In genomic region chr18:22681912-22682311, GRCh38 we compare ENCODE assay signal across 22 cellular contexts.
A peak's percentile ranks its signal among the peaks of the same experiment; 100 is the strongest.
DNase-seq lines count a peak whose midpoint lies in the region; ATAC-seq, FAIRE-seq and TF ChIP-seq lines count a peak whose summit lies in the region.
"Had no signal": no experiment of that assay in that cellular context is flagged by ENCODE, and none has a peak within 500 bp of the region (broad histone marks: within the 10 kb centered on the region; RNA-seq: fewer than 3 reads in every experiment).

No MANE protein-coding gene starts in this region.

- H3K14ac ChIP-seq in IMR-90 (replicated peaks; ENCODE audit: low read depth, low read length): no peak overlapping the region

- peak overlapping the region; percentile 27; the same call in 1 of the 2 replicates for H2AK5ac ChIP-seq in IMR-90 (ENCODE audit: low read depth, low read length)

- ATAC-seq in IMR-90 (ENCODE audit: low read depth) (0 out of 2 replicates have a peak, but pooled peaks have one; percentile 15), left lung (peak; percentile 51), HG02642 (IDR thresholded peaks at IDR 0.05; ENCODE audit: poor library complexity, unreplicated experiment) (no peak)
- ATAC-seq: GM12878, K562, PC-3 had no signal

- H2AK9ac ChIP-seq in IMR-90 (replicated peaks; ENCODE audit: low read depth, low read length, poor library complexity): no peak overlapping the region

- no peaks in the 10 kb centered on the region for H4K20me1 ChIP-seq in IMR-90 (ENCODE audit: insufficient read depth, low read length)

- dilution Hi-C loops in IMR-90 (cut with HindIII; ENCODE audit: low sequenced_read_pairs, unreplicated experiment): no loop called here

- H3K9me1 ChIP-seq in IMR-90 (ENCODE audit: insufficient read depth, low read length): peaks cover 6% of the 10 kb centered on the region

- POLR2A ChIA-PET in IMR-90 (lab: Charles Lee; ENCODE audit: unreplicated experiment): no interaction called here

- no TSS peak for BruUV-seq in IMR-90 (replicated peaks; lab: Mats Ljungman, UMichigan)

- peak overlapping the region; percentile 51; the same call in 1 of the 2 replicates for H4K91ac ChIP-seq in IMR-90 (ENCODE audit: insufficient read depth, low read depth, low read length)

- H3K4ac ChIP-seq in IMR-90 (ENCODE audit: low read depth, low read length): peak overlapping the region; percentile 52

- WGBS in IMR-90 (ENCODE audit: extremely low coverage in 2 of 2, insufficient read length in 1 of 2), 2 experiments: no CpG with 5 or more reads among the region's 2 CpGs
- 13 to 14% methylated on average over 2 of the region's 2 CpGs for WGBS in thyroid gland, 2 donors

- no peak overlapping the region for H3K27ac ChIP-seq in IMR-90 (ENCODE audit: insufficient read depth, low read length)
- H3K27ac ChIP-seq in colonic mucosa: peak overlapping the region; percentile 65
- no peak overlapping the region for H3K27ac ChIP-seq in left lung
- H3K27ac ChIP-seq in thyroid gland: no peak overlapping the region
- H3K27ac ChIP-seq: SJCRH30 had no signal

- H3K4me3 ChIP-seq in IMR-90 (ENCODE audit: insufficient read depth, low read depth, low read length): no peak overlapping the region
- no peak overlapping the region for H3K4me3 ChIP-seq in colonic mucosa
- no peak overlapping the region for H3K4me3 ChIP-seq in left lung
- no peak overlapping the region for H3K4me3 ChIP-seq in thyroid gland (replicated peaks in 1 of 3)
- H3K4me3 ChIP-seq: GM12878, K562, SJCRH30 had no signal

- TF ChIP-seq CTCF in IMR-90 (conservative IDR thresholded peaks at IDR 0.05; ENCODE audit: low read depth, low read length) (no peak), colonic mucosa (IDR thresholded peaks at IDR 0.05) (no peak), left lung (IDR thresholded peaks at IDR 0.05) (no peak), thyroid gland (IDR thresholded peaks at IDR 0.05) (no peak), D721Med (IDR thresholded peaks at IDR 0.05; ENCODE audit: insufficient read depth, missing control alignments) (no peak)

- peak overlapping the region in 1 of 2 experiments; percentile 1; a peak in 2 of 4 replicates for H4K8ac ChIP-seq in IMR-90 (ENCODE audit: low read depth in 2 of 2, low read length in 2 of 2)

- in situ Hi-C loops in IMR-90 (cut with MboI; ENCODE audit: low sequenced_read_pairs): no loop called here

- no peaks in the 10 kb centered on the region for H3K27me3 ChIP-seq in IMR-90 (ENCODE audit: control insufficient read depth, insufficient read depth, low read length)
- H3K27me3 ChIP-seq in colonic mucosa: no peaks in the 10 kb centered on the region
- H3K27me3 ChIP-seq in left lung: no peaks in the 10 kb centered on the region
- no peaks in the 10 kb centered on the region for H3K27me3 ChIP-seq in thyroid gland
- H3K27me3 ChIP-seq: SJCRH30 had no signal

- CTCF ChIA-PET in IMR-90 (lab: Yijun Ruan, JAX): no interaction called here

- TF ChIP-seq POLR2A in IMR-90 (IDR thresholded peaks at IDR 0.05; ENCODE audit: low read depth, low read length): no peak
- TF ChIP-seq POLR2A in thyroid gland (IDR thresholded peaks at IDR 0.05): no peak

- no peaks in the 10 kb centered on the region for H3K79me1 ChIP-seq in IMR-90 (ENCODE audit: low read depth in 1 of 2, low read length in 2 of 2)

- peak; percentile 28 for DNase-seq in IMR-90
- no peak for DNase-seq in colonic mucosa
- no peak for DNase-seq in left lung
- peak; percentile 3 to 5 for DNase-seq in thyroid gland
- no peak for DNase-seq in posterior cingulate gyrus
- DNase-seq in AG08395 (ENCODE audit: low spot score): no peak
- DNase-seq in D721Med (ENCODE audit: insufficient read length, low spot score): no peak
- DNase-seq: CD4-positive, alpha-beta memory T cell; DND-41; HCEC 1CT; MV-4-11; NCI-H1436; NCI-H2029; NCI-H2171; NCI-H446; NCI-H748 treated with DMSO at 0.1 percent for 48 hours; PC-3; SJCRH30 had no signal

- H3K9ac ChIP-seq in IMR-90 (ENCODE audit: low read depth, low read length): no peak overlapping the region
- H3K9ac ChIP-seq in colonic mucosa (ENCODE audit: low read depth in 2 of 2, low read length in 2 of 2): peak overlapping the region in 1 of 2 donors; percentile 16

- H2BK15ac ChIP-seq in IMR-90 (ENCODE audit: low read depth, low read length): 0 out of 3 replicates have a peak overlapping the region, but pooled peaks have one; percentile 5

- no peak for FAIRE-seq in D721Med (lab: Jason Lieb, UNC)
- FAIRE-seq: G401.6, GM12878, K562 had no signal

- H4K5ac ChIP-seq in IMR-90 (ENCODE audit: low read depth, low read length): no peak overlapping the region

- H3K4me1 ChIP-seq in IMR-90 (ENCODE audit: control insufficient read depth, insufficient read depth, low read length): peaks cover 10% of the 10 kb centered on the region
- H3K4me1 ChIP-seq in colonic mucosa: no peaks in the 10 kb centered on the region
- H3K4me1 ChIP-seq in left lung: peaks cover 10 to 19% of the 10 kb centered on the region in 2 donors
- no peaks in the 10 kb centered on the region for H3K4me1 ChIP-seq in thyroid gland
- H3K4me1 ChIP-seq: SJCRH30 had no signal

- no peak overlapping the region for H3K56ac ChIP-seq in IMR-90 (ENCODE audit: extremely low read depth, insufficient read depth, low read length)

- no peak overlapping the region for H2BK20ac ChIP-seq in IMR-90 (ENCODE audit: low read depth, low read length)

- H2BK5ac ChIP-seq in IMR-90 (ENCODE audit: low read depth, low read length, poor library complexity, severe bottlenecking): no peak overlapping the region

- no peak overlapping the region for H3K23ac ChIP-seq in IMR-90 (ENCODE audit: low read depth, low read length)

- no peaks in the 10 kb centered on the region for H3K9me3 ChIP-seq in IMR-90 (ENCODE audit: control insufficient read depth, insufficient read depth, low read length)
- H3K9me3 ChIP-seq in colonic mucosa: no peaks in the 10 kb centered on the region
- no peaks in the 10 kb centered on the region for H3K9me3 ChIP-seq in left lung
- H3K9me3 ChIP-seq in thyroid gland: no peaks in the 10 kb centered on the region
- H3K9me3 ChIP-seq: SJCRH30 had no signal

- H3K18ac ChIP-seq in IMR-90 (ENCODE audit: low read depth, low read length): no peak overlapping the region

- H2BK120ac ChIP-seq in IMR-90 (ENCODE audit: low read depth, low read length): peak overlapping the region; percentile 24; the same call in 1 of the 2 replicates

- no peak overlapping the region for H2AFZ ChIP-seq in IMR-90 (replicated peaks; ENCODE audit: low read length, poor library complexity)

- intact Hi-C loops in IMR-90 (cut with micrococcal nuclease) (no loop called here), colonic mucosa (cut with DNase I) (no loop called here), left lung (cut with DNase I) (no loop called here), thyroid gland (cut with DNase I) (no loop called here), posterior cingulate gyrus (cut with DNase I) (no loop called here)

- no peaks in the 10 kb centered on the region for H3K36me3 ChIP-seq in IMR-90 (ENCODE audit: control insufficient read depth, insufficient read depth, low read length)
- H3K36me3 ChIP-seq in colonic mucosa: no peaks in the 10 kb centered on the region
- H3K36me3 ChIP-seq in left lung: no peaks in the 10 kb centered on the region
- no peaks in the 10 kb centered on the region for H3K36me3 ChIP-seq in thyroid gland
- H3K36me3 ChIP-seq: SJCRH30 had no signal

- TF ChIP-seq RAD21 in IMR-90 (IDR thresholded peaks at IDR 0.05; ENCODE audit: low read length): no peak

- no peak overlapping the region for H3K4me2 ChIP-seq in IMR-90 (ENCODE audit: low read depth, low read length)

TF ChIP-seq in IMR-90, 13 proteins besides CTCF, POLR2A, EP300 and RAD21:
- TF ChIP-seq FOS (IDR thresholded peaks at IDR 0.05; ENCODE audit: low read depth, low read length) (no peak), SMC3 (IDR thresholded peaks at IDR 0.05; ENCODE audit: low read depth, low read length) (no peak), MAFK (IDR thresholded peaks at IDR 0.05; ENCODE audit: low read depth, low read length) (no peak), MXI1 (IDR thresholded peaks at IDR 0.05; ENCODE audit: borderline replicate concordance, low read depth, low read length) (no peak), RFX5 (IDR thresholded peaks at IDR 0.05; ENCODE audit: low read depth, low read length) (no peak), CEBPB (IDR thresholded peaks at IDR 0.05; ENCODE audit: low read depth, low read length) (no peak), USF2 (IDR thresholded peaks at IDR 0.05; ENCODE audit: low read depth, low read length) (no peak), BHLHE40 (IDR thresholded peaks at IDR 0.05; ENCODE audit: low read depth, low read length) (no peak), RCOR1 (IDR thresholded peaks at IDR 0.05; ENCODE audit: insufficient replicate concordance, low read length) (no peak), MAZ (IDR thresholded peaks at IDR 0.05; ENCODE audit: borderline replicate concordance, low read depth, low read length) (no peak), CHD1 (IDR thresholded peaks at IDR 0.05; ENCODE audit: low read depth, low read length) (no peak), NFE2L2 (IDR thresholded peaks at IDR 0.05; ENCODE audit: low read depth, low read length) (no peak)
- TF ChIP-seq, protein P1, sequence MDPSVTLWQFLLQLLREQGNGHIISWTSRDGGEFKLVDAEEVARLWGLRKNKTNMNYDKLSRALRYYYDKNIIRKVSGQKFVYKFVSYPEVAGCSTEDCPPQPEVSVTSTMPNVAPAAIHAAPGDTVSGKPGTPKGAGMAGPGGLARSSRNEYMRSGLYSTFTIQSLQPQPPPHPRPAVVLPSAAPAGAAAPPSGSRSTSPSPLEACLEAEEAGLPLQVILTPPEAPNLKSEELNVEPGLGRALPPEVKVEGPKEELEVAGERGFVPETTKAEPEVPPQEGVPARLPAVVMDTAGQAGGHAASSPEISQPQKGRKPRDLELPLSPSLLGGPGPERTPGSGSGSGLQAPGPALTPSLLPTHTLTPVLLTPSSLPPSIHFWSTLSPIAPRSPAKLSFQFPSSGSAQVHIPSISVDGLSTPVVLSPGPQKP (IDR thresholded peaks at IDR 0.05; ENCODE audit: borderline replicate concordance, low read depth, low read length): no peak

Comparison
In these comparisons a context has a peak if more than half of its experiments do, and no peak if none do; other contexts are left out.
1. DNase-seq: peak in IMR-90 (single experiment) and thyroid gland (2 of 2); none in colonic mucosa (single experiment), left lung (0 of 2), posterior cingulate gyrus (0 of 10), AG08395 (single experiment) and D721Med (single experiment).